10 cellular contexts compared by ENCODE assay signal in genomic region chr10:127012769-127013152, GRCh38.
DNase-seq lines count a peak whose midpoint lies in the region; ATAC-seq and TF ChIP-seq lines count a peak whose summit lies in the region.
"Had no signal": no experiment of that assay in that cellular context is flagged by ENCODE, and none has a peak within 500 bp of the region (broad histone marks: within the 10 kb centered on the region; RNA-seq: fewer than 3 reads in every experiment).

No MANE protein-coding gene starts in this region.

- no peaks in the 10 kb centered on the region for H3K9me3 ChIP-seq in ascending aorta
- no peaks in the 10 kb centered on the region for H3K9me3 ChIP-seq in stomach

- H3K27ac ChIP-seq in ascending aorta (peak overlapping the region; percentile 6 to 20), stomach (peak overlapping the region; percentile 69 to 90 (median 79))

- H3K27me3 Mint-ChIP-seq in activated CD8-positive, alpha-beta T cell treated with anti-CD3 and anti-CD28 coated beads for 36 hours, result peaks cover 5% of the 10 kb centered on the region

- no peak overlapping the region for H3K27ac Mint-ChIP-seq in activated CD8-positive, alpha-beta T cell treated with anti-CD3 and anti-CD28 coated beads for 36 hours
- H3K27ac Mint-ChIP-seq: activated naive CD8-positive, alpha-beta T cell; memory B cell had no signal

- CTCF ChIA-PET in activated CD8-positive, alpha-beta T cell treated with anti-CD3 and anti-CD28 coated beads for 36 hours (lab: Charles Lee), result no interaction called here

- TF ChIP-seq EP300 in stomach (IDR thresholded peaks at IDR 0.05), result no peak

- no peaks in the 10 kb centered on the region for H3K36me3 Mint-ChIP-seq in activated CD8-positive, alpha-beta T cell treated with anti-CD3 and anti-CD28 coated beads for 36 hours (ENCODE audit: low read depth)
- H3K36me3 Mint-ChIP-seq: activated naive CD8-positive, alpha-beta T cell; memory B cell had no signal

- TF ChIP-seq POLR2A in stomach (IDR thresholded peaks at IDR 0.05), result no peak

- peak; percentile 43 for DNase-seq in LHCN-M2 (ENCODE audit: low read depth)
- peak; percentile 38 to 76 for DNase-seq in ascending aorta (ENCODE audit: low spot score in 2 of 2)
- peak; percentile 12 for DNase-seq in inferior parietal cortex (ENCODE audit: extremely low spot score)
- peak; percentile 94 for DNase-seq in stomach
- no peak for DNase-seq in activated CD8-positive, alpha-beta T cell treated with anti-CD3 and anti-CD28 coated beads for 36 hours
- no peak for DNase-seq in putamen (ENCODE audit: low spot score)
- DNase-seq in COR-L47 (lab: John Stamatoyannopoulos, UW), result no peak
- no peak for DNase-seq in NK-92 (lab: John Stamatoyannopoulos, UW; ENCODE audit: unreplicated experiment)

- H3K4me1 Mint-ChIP-seq in activated CD8-positive, alpha-beta T cell treated with anti-CD3 and anti-CD28 coated beads for 36 hours (ENCODE audit: low read depth), result no peaks in the 10 kb centered on the region
- H3K4me1 Mint-ChIP-seq: memory B cell had no signal

- H3K36me3 ChIP-seq in ascending aorta, result peaks cover 0 to 33% of the 10 kb centered on the region in 2 donors
- peaks cover 2 to 36% (median 24%) of the 10 kb centered on the region in 4 donors for H3K36me3 ChIP-seq in stomach

- H3K9me3 Mint-ChIP-seq in activated CD8-positive, alpha-beta T cell treated with anti-CD3 and anti-CD28 coated beads for 36 hours, result no peaks in the 10 kb centered on the region
- H3K9me3 Mint-ChIP-seq: memory B cell had no signal

- H3K4me1 ChIP-seq in ascending aorta, result peaks cover 0 to 14% of the 10 kb centered on the region in 2 donors
- peaks cover 13 to 24% (median 19%) of the 10 kb centered on the region in 4 donors for H3K4me1 ChIP-seq in stomach

- H3K27me3 ChIP-seq in ascending aorta (no peaks in the 10 kb centered on the region), stomach (no peaks in the 10 kb centered on the region)

- no peak for TF ChIP-seq CTCF in ascending aorta (IDR thresholded peaks at IDR 0.05)
- TF ChIP-seq CTCF in stomach (IDR thresholded peaks at IDR 0.05), result no peak
- no peak for TF ChIP-seq CTCF in activated CD8-positive, alpha-beta T cell treated with anti-CD3 and anti-CD28 coated beads for 36 hours (IDR thresholded peaks at IDR 0.05)

- 18 to 25% (median 23%) methylated on average over 10 of the region's 10 CpGs for WGBS in stomach, 5 donors

- no peak overlapping the region for H3K4me3 Mint-ChIP-seq in activated CD8-positive, alpha-beta T cell treated with anti-CD3 and anti-CD28 coated beads for 36 hours
- H3K4me3 Mint-ChIP-seq: activated naive CD8-positive, alpha-beta T cell; memory B cell had no signal

- intact Hi-C loops in ascending aorta (cut with DNase I) (loop anchor here (5.0 kb wide), 1 partner anchor 105 kb away; the partner anchor contains the start of gene DOCK1), stomach (cut with DNase I; ENCODE audit: low total_unique reads) (no loop called here)
- intact Hi-C loops in activated CD8-positive, alpha-beta T cell treated with anti-CD3 and anti-CD28 coated beads for 36 hours (cut with micrococcal nuclease), result no loop called here

- H3K4me3 ChIP-seq in ascending aorta (peak overlapping the region in 1 of 2 donors; percentile 14), stomach (peak overlapping the region in 1 of 4 donors; percentile 15)

- POLR2A ChIA-PET in activated CD8-positive, alpha-beta T cell treated with anti-CD3 and anti-CD28 coated beads for 36 hours (lab: Charles Lee), result no interaction called here

- no peak for ATAC-seq in activated CD8-positive, alpha-beta T cell treated with anti-CD3 and anti-CD28 coated beads for 36 hours

Comparison
In these comparisons a context has a peak if more than half of its experiments do, and no peak if none do; other contexts are left out.
1. DNase-seq: peak in LHCN-M2 (single experiment), ascending aorta (2 of 2), inferior parietal cortex (single experiment) and stomach (single experiment); none in activated CD8-positive, alpha-beta T cell treated with anti-CD3 and anti-CD28 coated beads for 36 hours (single experiment), putamen (single experiment), COR-L47 (single experiment) and NK-92 (single experiment).